In genomic region chr5:44707721-44708120, GRCh38 we compare ENCODE assay signal across 33 cellular contexts.
"Had no signal": no experiment of that assay in that cellular context is flagged by ENCODE, and none has a peak within 500 bp of the region (broad histone marks: within the 10 kb centered on the region; RNA-seq: fewer than 3 reads in every experiment).

No MANE protein-coding gene starts in this region.

- DNase-seq: Karpas-422, Kasumi-1, MG63, MM.1S, MV-4-11, NCI-H1048, NCI-H1092, NCI-H1092 treated with DMSO at 0.1 percent for 48 hours, NCI-H1105, NCI-H1105 treated with DMSO at 0.1 percent for 48 hours, NCI-H1417, NCI-H1417 treated with DMSO at 0.1 percent for 48 hours, NCI-H1436, NCI-H1436 treated with DMSO at 0.1 percent for 48 hours, NCI-H146, NCI-H1694, NCI-H1694 treated with DMSO at 0.1 percent for 48 hours, NCI-H187, NCI-H187 treated with DMSO at 0.1 percent for 48 hours, NCI-H1930, NCI-H2029, NCI-H2029 treated with DMSO at 0.1 percent for 48 hours, NCI-H2081, NCI-H2081 treated with DMSO at 0.1 percent for 48 hours, NCI-H2107, NCI-H2171, NCI-H2171 treated with DMSO at 0.1 percent for 48 hours, NCI-H2227 treated with DMSO at 0.1 percent for 48 hours, NCI-H226, NCI-H345, NCI-H446, NCI-H446 treated with DMSO at 0.1 percent for 48 hours, NCI-H510A had no signal
